24 cellular contexts compared by ENCODE assay signal in genomic region chr2:23782647-23783046, GRCh38.
DNase-seq lines count a peak whose midpoint lies in the region; ATAC-seq, FAIRE-seq and TF ChIP-seq lines count a peak whose summit lies in the region.
"Had no signal": no experiment of that assay in that cellular context is flagged by ENCODE, and none has a peak within 500 bp of the region (broad histone marks: within the 10 kb centered on the region; RNA-seq: fewer than 3 reads in every experiment).

No MANE protein-coding gene starts in this region.

- intact Hi-C loops in K562 (cut with micrococcal nuclease): no loop called here
- intact Hi-C loops in kidney (cut with DNase I): no loop called here

- H3K9ac ChIP-seq in K562 (ENCODE audit: insufficient read depth in 1 of 2, low read depth in 2 of 2, low read length in 2 of 2): no peak overlapping the region
- H3K9ac ChIP-seq in kidney (ENCODE audit: low read length in 2 of 2): no peak overlapping the region
- H3K9ac ChIP-seq: BLaER1 treated with 17β-estradiol and CSF1 and Interleukin-3, amounts not matched to agents 10 nM and 100 nM had no signal

- no peak overlapping the region for H2AFZ ChIP-seq in K562 (ENCODE audit: low read depth, low read length)

- FAIRE-seq in K562 (lab: Jason Lieb, UNC) (peak; percentile 32), kidney (lab: Jason Lieb, UNC) (peak; percentile 23)
- FAIRE-seq: D721Med, GM12878, H54 had no signal

- ATAC-seq in K562: peak; percentile 47; the same call in 1 of the 3 replicates
- no peak for ATAC-seq in HG02938 (IDR thresholded peaks at IDR 0.05; ENCODE audit: unreplicated experiment)
- ATAC-seq: GM12878 had no signal

- TF ChIP-seq CTCF in K562 (IDR thresholded peaks at IDR 0.05 in 2 of 3, conservative IDR thresholded peaks at IDR 0.05 in 1 of 3; ENCODE audit: insufficient read depth in 2 of 3, low read depth in 1 of 3, low read length in 3 of 3): no peak
- TF ChIP-seq CTCF in kidney (IDR thresholded peaks at IDR 0.05; ENCODE audit: borderline replicate concordance, extremely low read depth, insufficient read depth): no peak

- H3K4me1 ChIP-seq in K562 (replicated peaks in 1 of 2; ENCODE audit: control insufficient read depth in 2 of 2, insufficient read depth in 2 of 2, low read length in 2 of 2) (peaks cover 0 to 2% of the 10 kb centered on the region in 2 experiments; a peak in 2 of 5 replicates), kidney (ENCODE audit: control insufficient read depth in 1 of 2, insufficient read depth in 1 of 2, low read depth in 1 of 2, low read length in 2 of 2) (no peaks in the 10 kb centered on the region)
- H3K4me1 ChIP-seq: BE2C had no signal

- in situ Hi-C loops in K562 (cut with MboI): no loop called here

- H3K79me2 ChIP-seq in K562 (ENCODE audit: control insufficient read depth, insufficient read depth, low read length): no peaks in the 10 kb centered on the region

- WGBS in K562 (ENCODE audit: insufficient coverage, low coverage, missing lambda C conversion rate): 0% methylated on average over 1 of the region's 1 CpG

- no peak for TF ChIP-seq POLR2A in K562 (conservative IDR thresholded peaks at IDR 0.05)

- DNase-seq in NCI-H146 (lab: John Stamatoyannopoulos, UW): peak; percentile 30
- DNase-seq in NCI-H146 treated with DMSO at 0.1 percent for 48 hours (lab: John Stamatoyannopoulos, UW; ENCODE audit: unreplicated experiment): no peak
- no peak for DNase-seq in K562 (ENCODE audit: extremely low read depth in 1 of 4, low spot score in 3 of 4)
- no peak for DNase-seq in kidney
- no peak for DNase-seq in globus pallidus (ENCODE audit: low spot score)
- no peak for DNase-seq in kidney tubule cell (ENCODE audit: low spot score)
- DNase-seq: ACHN; AML-193; BE2C; CD4-positive, alpha-beta T cell; CD8-positive, alpha-beta memory T cell; DMS 273 treated with DMSO at 0.1 percent for 48 hours; DMS79; EL; GDM1; GOT3; HFFc6 had no signal

- CTCF ChIA-PET in K562 (lab: Yijun Ruan, JAX; ENCODE audit: low intra/inter-chr PET ratio): no interaction called here

- no TSS peak for BruUV-seq in K562 (replicated peaks; lab: Mats Ljungman, UMichigan)

- H3K27me3 ChIP-seq in K562 (ENCODE audit: control insufficient read depth in 2 of 2, insufficient read depth in 2 of 2, low read length in 2 of 2): no peaks in the 10 kb centered on the region
- H3K27me3 ChIP-seq: BE2C; BLaER1 treated with 17β-estradiol and CSF1 and Interleukin-3, amounts not matched to agents 10 nM and 100 nM had no signal

- no peak for TF ChIP-seq RAD21 in K562 (CRISPR knock-in tag; conservative IDR thresholded peaks at IDR 0.05 in 1 of 2, IDR thresholded peaks at IDR 0.05 in 1 of 2)

- H3K36me3 ChIP-seq in K562 (ENCODE audit: control insufficient read depth, insufficient read depth, low read length): peaks cover 23% of the 10 kb centered on the region; the same call in 1 of the 3 replicates
- peaks cover 5 to 12% of the 10 kb centered on the region in 2 donors for H3K36me3 ChIP-seq in kidney (ENCODE audit: control insufficient read depth in 1 of 2, insufficient read depth in 2 of 2, low read length in 2 of 2)
- H3K36me3 ChIP-seq: HAP-1 had no signal

- H3K4me2 ChIP-seq in K562 (ENCODE audit: insufficient read depth, low read length): no peak overlapping the region
- H3K4me2 ChIP-seq: BLaER1 treated with 17β-estradiol and CSF1 and Interleukin-3, amounts not matched to agents 10 nM and 100 nM had no signal

- H3K9me3 ChIP-seq in K562 (replicated peaks; ENCODE audit: control insufficient read depth, insufficient read depth, low read depth, low read length) (no peaks in the 10 kb centered on the region), kidney (ENCODE audit: control insufficient read depth in 1 of 2, low read length in 2 of 2) (no peaks in the 10 kb centered on the region)
- H3K9me3 ChIP-seq: BE2C; BLaER1 treated with 17β-estradiol and CSF1 and Interleukin-3, amounts not matched to agents 10 nM and 100 nM; HAP-1 had no signal

- no peaks in the 10 kb centered on the region for H4K20me1 ChIP-seq in K562 (replicated peaks; ENCODE audit: control insufficient read depth, insufficient read depth, low read length)
- H4K20me1 ChIP-seq: BLaER1 treated with 17β-estradiol and CSF1 and Interleukin-3, amounts not matched to agents 10 nM and 100 nM had no signal

- no peak for TF ChIP-seq EP300 in K562 (IDR thresholded peaks at IDR 0.05; ENCODE audit: low read length)

- H3K4me3 ChIP-seq in K562 (no peak overlapping the region), kidney (ENCODE audit: low read length in 2 of 2) (no peak overlapping the region)
- H3K4me3 ChIP-seq: BLaER1 treated with 17β-estradiol and CSF1 and Interleukin-3, amounts not matched to agents 10 nM and 100 nM; GM12878; HAP-1 had no signal

- POLR2A ChIA-PET in K562 (lab: Yijun Ruan, JAX): interaction anchor here (0.7 kb wide), 1 partner anchor 8 kb away, joined by 3 read pairs; no protein-coding TSS in a partner anchor

- H3K27ac ChIP-seq in K562 (ENCODE audit: extremely low read depth, low read depth, low read length): no peak overlapping the region
- no peak overlapping the region for H3K27ac ChIP-seq in kidney (ENCODE audit: low read depth in 2 of 2, low read length in 2 of 2)
- H3K27ac ChIP-seq: 22Rv1; BLaER1 treated with 17β-estradiol and CSF1 and Interleukin-3, amounts not matched to agents 10 nM and 100 nM had no signal

- H3K9me1 ChIP-seq in K562 (ENCODE audit: control insufficient read depth, insufficient read depth, low read length): no peaks in the 10 kb centered on the region

TF ChIP-seq in K562, 482 proteins besides CTCF, POLR2A, EP300 and RAD21:
- TF ChIP-seq CBFA2T2 (conservative IDR thresholded peaks at IDR 0.05) (peak; percentile 55), ARID1B (IDR thresholded peaks at IDR 0.05) (peak; percentile 50; the same call in 1 of the 2 replicates), FOXM1 (IDR thresholded peaks at IDR 0.05; ENCODE audit: low read depth) (0 out of 2 replicates have a peak, but pooled peaks have one; percentile 21), FOXM1 (CRISPR knock-in tag; IDR thresholded peaks at IDR 0.05; ENCODE audit: low read depth) (no peak), CBFA2T3 (IDR thresholded peaks at IDR 0.05) (peak; percentile 77), DPF2 (IDR thresholded peaks at IDR 0.05) (peak; percentile 43; the same call in 1 of the 2 replicates), TCF3 (CRISPR knock-in tag; IDR thresholded peaks at IDR 0.05) (peak; percentile 19; the same call in 1 of the 2 replicates), KDM2B (CRISPR knock-in tag; IDR thresholded peaks at IDR 0.05) (no peak), ZNF77 (CRISPR knock-in tag; IDR thresholded peaks at IDR 0.05) (no peak), TAL1 (IDR thresholded peaks at IDR 0.05) (peak; percentile 52; the same call in 1 of the 2 replicates), FOXK1 (CRISPR knock-in tag; IDR thresholded peaks at IDR 0.05; ENCODE audit: borderline replicate concordance) (no peak), NR3C1 (CRISPR knock-in tag; IDR thresholded peaks at IDR 0.05) (no peak), ZBTB7A (IDR thresholded peaks at IDR 0.05; ENCODE audit: borderline replicate concordance, control insufficient read depth, low read depth, low read length) (no peak)
